ENCODE assay signal across 13 cellular contexts in the genomic region with DNA sequence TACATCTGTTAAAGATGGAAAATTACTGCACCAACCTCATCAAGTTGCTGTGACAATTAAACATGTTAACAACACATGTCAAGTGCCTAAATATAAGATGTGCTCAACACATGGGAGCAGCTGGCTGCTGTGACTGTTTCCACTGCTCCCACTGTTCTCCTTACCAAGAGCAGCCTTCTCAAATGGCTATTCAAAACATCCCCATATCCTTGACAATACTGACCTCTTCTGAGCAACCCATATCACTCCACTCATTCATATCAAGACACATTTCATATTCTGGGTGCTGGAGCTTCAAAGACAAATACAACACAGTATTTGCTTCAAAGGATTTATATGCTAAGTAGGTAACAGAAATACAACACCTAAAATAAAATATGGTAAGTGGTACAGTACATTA.
DNase-seq lines count a peak whose midpoint lies in the region; ATAC-seq and TF ChIP-seq lines count a peak whose summit lies in the region.
"Had no signal": no experiment of that assay in that cellular context is flagged by ENCODE, and none has a peak within 500 bp of the region (broad histone marks: within the 10 kb centered on the region; RNA-seq: fewer than 3 reads in every experiment).

No MANE protein-coding gene starts in this region.

- H3K27me3 Mint-ChIP-seq in mesothelial cell of epicardium (ENCODE audit: low read depth) = no peaks in the 10 kb centered on the region
- no peaks in the 10 kb centered on the region for H3K27me3 Mint-ChIP-seq in activated naive CD8-positive, alpha-beta T cell treated with anti-CD3 and anti-CD28 coated beads, Interleukin-2, amount 50 U/mL, for 24 hours

- no peak for ATAC-seq in activated naive CD8-positive, alpha-beta T cell treated with anti-CD3 and anti-CD28 coated beads, Interleukin-2, amount 50 U/mL, for 24 hours
- no peak for ATAC-seq in GM19351 (IDR thresholded peaks at IDR 0.05; ENCODE audit: unreplicated experiment)

- H3K4me1 Mint-ChIP-seq in mesothelial cell of epicardium = no peaks in the 10 kb centered on the region
- peaks cover 10% of the 10 kb centered on the region for H3K4me1 Mint-ChIP-seq in activated naive CD8-positive, alpha-beta T cell treated with anti-CD3 and anti-CD28 coated beads, Interleukin-2, amount 50 U/mL, for 24 hours

- H3K4me3 ChIP-seq in HEK293 (ENCODE audit: low read depth, low read length) = no peak overlapping the region
- no peak overlapping the region for H3K4me3 ChIP-seq in foreskin fibroblast (ENCODE audit: low read depth in 1 of 2, low read length in 2 of 2)
- H3K4me3 ChIP-seq: cardiac muscle cell had no signal

- CTCF ChIA-PET in HEK293 (lab: Yijun Ruan, JAX) = interaction anchor here (0.6 to 1.7 kb wide), 3 partner anchors 11 to 199 kb away, joined by 3 to 9 read pairs (median 4); no protein-coding TSS in a partner anchor

- no peak overlapping the region for H3K4me3 Mint-ChIP-seq in mesothelial cell of epicardium
- H3K4me3 Mint-ChIP-seq in activated naive CD8-positive, alpha-beta T cell treated with anti-CD3 and anti-CD28 coated beads, Interleukin-2, amount 50 U/mL, for 24 hours = no peak overlapping the region
- H3K4me3 Mint-ChIP-seq: CD14-positive monocyte had no signal

- peak; percentile 38; the same call in 1 of the 2 replicates for TF ChIP-seq CTCF in HEK293 (tag by site-specific recombination; IDR thresholded peaks at IDR 0.05)
- no peak for TF ChIP-seq CTCF in mesothelial cell of epicardium (IDR thresholded peaks at IDR 0.05; ENCODE audit: unreplicated experiment)
- no peak for TF ChIP-seq CTCF in foreskin fibroblast (IDR thresholded peaks at IDR 0.05; ENCODE audit: low read depth, low read length)

- H3K36me3 Mint-ChIP-seq in mesothelial cell of epicardium = peaks cover 27% of the 10 kb centered on the region
- H3K36me3 Mint-ChIP-seq in activated naive CD8-positive, alpha-beta T cell treated with anti-CD3 and anti-CD28 coated beads, Interleukin-2, amount 50 U/mL, for 24 hours (ENCODE audit: low read depth) = peaks cover 59% of the 10 kb centered on the region

- POLR2A ChIA-PET in HEK293 (lab: Yijun Ruan, JAX) = no interaction called here

- no peak overlapping the region for H3K27ac ChIP-seq in HEK293 (ENCODE audit: extremely low read depth, low read depth, low read length)
- H3K27ac ChIP-seq: cardiac muscle cell, neutrophil had no signal

- no peaks in the 10 kb centered on the region; the same call in 1 of the 2 replicates for H3K4me1 ChIP-seq in HEK293 (ENCODE audit: control insufficient read depth, insufficient read depth, low read length)

- no peaks in the 10 kb centered on the region for H3K9me3 ChIP-seq in HEK293 (ENCODE audit: control insufficient read depth, insufficient read depth, low read depth, low read length)
- H3K9me3 ChIP-seq: neutrophil had no signal

- DNase-seq in AG20443 (ENCODE audit: low spot score) = peak; percentile 10
- DNase-seq in RPMI7951 (ENCODE audit: low read depth) = peak; percentile 30
- DNase-seq in iris pigment epithelial cell (ENCODE audit: low read depth) = peak; percentile 9
- no peak for DNase-seq in mesothelial cell of epicardium (ENCODE audit: low spot score in 2 of 2, unreplicated experiment in 2 of 2)
- no peak for DNase-seq in foreskin fibroblast
- DNase-seq in activated naive CD8-positive, alpha-beta T cell treated with anti-CD3 and anti-CD28 coated beads, Interleukin-2, amount 50 U/mL, for 24 hours = no peak
- DNase-seq: activated CD4-positive, alpha-beta T cell treated with anti-CD3 and anti-CD28 coated beads for 4 hours; kidney had no signal

- H3K36me3 ChIP-seq in HEK293 (ENCODE audit: control insufficient read depth in 2 of 2, insufficient read depth in 1 of 2, low read length in 2 of 2) = peaks cover 12 to 22% of the 10 kb centered on the region in 2 experiments; a peak in 2 of 3 replicates
- H3K36me3 ChIP-seq: cardiac muscle cell, neutrophil had no signal

- H3K27ac Mint-ChIP-seq in mesothelial cell of epicardium = no peak overlapping the region
- H3K27ac Mint-ChIP-seq in activated naive CD8-positive, alpha-beta T cell treated with anti-CD3 and anti-CD28 coated beads, Interleukin-2, amount 50 U/mL, for 24 hours = no peak overlapping the region
- H3K27ac Mint-ChIP-seq: CD14-positive monocyte had no signal

- H3K9me3 Mint-ChIP-seq in mesothelial cell of epicardium = no peaks in the 10 kb centered on the region
- H3K9me3 Mint-ChIP-seq in activated naive CD8-positive, alpha-beta T cell treated with anti-CD3 and anti-CD28 coated beads, Interleukin-2, amount 50 U/mL, for 24 hours = no peaks in the 10 kb centered on the region

TF ChIP-seq in HEK293, 187 proteins besides CTCF, POLR2A, EP300 and RAD21:
- TF ChIP-seq ZNF335 (tag by site-specific recombination; conservative IDR thresholded peaks at IDR 0.05) (no peak), PRDM4 (tag by site-specific recombination; IDR thresholded peaks at IDR 0.05) (0 out of 2 replicates have a peak, but pooled peaks have one; percentile 24)

Comparison
In these comparisons a context has a peak if more than half of its experiments do, and no peak if none do; other contexts are left out.
1. DNase-seq: peak in AG20443 (single experiment), RPMI7951 (single experiment) and iris pigment epithelial cell (single experiment); none in mesothelial cell of epicardium (0 of 2), foreskin fibroblast (0 of 2) and activated naive CD8-positive, alpha-beta T cell treated with anti-CD3 and anti-CD28 coated beads, Interleukin-2, amount 50 U/mL, for 24 hours (single experiment).